ENCODE assay signal across 16 cellular contexts in the genomic region with DNA sequence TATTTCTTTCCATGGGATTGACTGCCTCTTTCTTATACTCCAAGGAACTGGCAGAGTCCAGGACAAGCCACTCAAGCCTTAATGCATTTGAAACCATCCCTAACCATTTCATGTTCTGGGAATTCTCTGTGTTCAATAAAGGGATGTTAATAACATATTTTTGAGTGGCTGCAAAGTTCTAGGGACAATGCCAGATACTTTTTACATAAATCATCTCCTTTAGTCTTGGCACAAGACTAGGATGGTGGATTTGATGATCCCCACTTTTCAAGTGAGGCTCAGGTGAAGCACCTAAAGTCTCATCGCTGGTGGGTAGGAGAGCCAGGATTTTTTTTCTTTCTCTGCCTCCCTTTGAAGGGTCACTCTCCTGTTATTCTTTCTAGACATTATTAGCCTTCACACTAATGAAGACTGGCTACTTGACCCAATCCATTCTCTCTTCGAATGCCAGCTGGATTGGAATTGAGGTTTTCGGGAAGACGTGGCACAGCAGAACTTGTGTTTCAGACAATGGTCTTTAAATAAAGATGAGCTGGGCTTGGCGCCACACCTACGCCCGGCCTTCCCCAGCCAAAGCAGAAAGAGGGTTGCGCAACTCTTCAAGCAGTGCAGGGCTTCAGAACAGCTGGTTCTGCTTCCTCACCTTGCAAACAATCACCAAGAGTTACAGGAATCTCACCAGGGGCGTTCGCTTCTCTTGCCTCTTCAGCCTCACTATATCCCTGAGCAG.
DNase-seq lines count a peak whose midpoint lies in the region; ATAC-seq and TF ChIP-seq lines count a peak whose summit lies in the region.
"Had no signal": no experiment of that assay in that cellular context is flagged by ENCODE, and none has a peak within 500 bp of the region (broad histone marks: within the 10 kb centered on the region; RNA-seq: fewer than 3 reads in every experiment).

No MANE protein-coding gene starts in this region.

- intact Hi-C loops in body of pancreas (cut with DNase I): no loop called here

- no peaks in the 10 kb centered on the region for H3K36me3 ChIP-seq in MG63
- H3K36me3 ChIP-seq in neural progenitor cell: no peaks in the 10 kb centered on the region
- H3K36me3 ChIP-seq in body of pancreas (replicated peaks in 1 of 2; ENCODE audit: insufficient read depth in 1 of 2, low read depth in 2 of 2): no peaks in the 10 kb centered on the region
- H3K36me3 ChIP-seq: brain microvascular endothelial cell had no signal

- no peak overlapping the region for H3K27ac Mint-ChIP-seq in neural progenitor cell
- H3K27ac Mint-ChIP-seq: activated T-helper 17 cell treated with anti-CD3 and anti-CD28 coated beads, Interleukin-2, amount 50 U/mL, for 72 hours; B cell; stimulated activated memory B cell treated with anti-CD40 and anti-IgM and Interleukin-4, amounts not matched to agents 10 μg/mL and 1 μg/mL and 100 μg/mL, for 72 hours had no signal

- no peak overlapping the region for H3K9ac ChIP-seq in neural progenitor cell
- H3K9ac ChIP-seq: parathyroid adenoma had no signal

- peaks cover 5% of the 10 kb centered on the region for H3K4me1 Mint-ChIP-seq in neural progenitor cell
- H3K4me1 Mint-ChIP-seq: activated T-helper 17 cell treated with anti-CD3 and anti-CD28 coated beads, Interleukin-2, amount 50 U/mL, for 72 hours; B cell; stimulated activated memory B cell treated with anti-CD40 and anti-IgM and Interleukin-4, amounts not matched to agents 10 μg/mL and 1 μg/mL and 100 μg/mL, for 72 hours had no signal

- no peaks in the 10 kb centered on the region for H3K79me2 ChIP-seq in neural progenitor cell (ENCODE audit: low read depth)
- H3K79me2 ChIP-seq: parathyroid adenoma had no signal

- no peaks in the 10 kb centered on the region for H3K9me3 Mint-ChIP-seq in neural progenitor cell

- no peak for TF ChIP-seq POLR2A in body of pancreas (IDR thresholded peaks at IDR 0.05)

- no peak overlapping the region for H3K4me3 Mint-ChIP-seq in neural progenitor cell
- H3K4me3 Mint-ChIP-seq: activated T-helper 17 cell treated with anti-CD3 and anti-CD28 coated beads, Interleukin-2, amount 50 U/mL, for 72 hours; B cell; stimulated activated memory B cell treated with anti-CD40 and anti-IgM and Interleukin-4, amounts not matched to agents 10 μg/mL and 1 μg/mL and 100 μg/mL, for 72 hours had no signal

- WGBS in body of pancreas, 2 donors: 78 to 86% methylated on average over 10 of the region's 10 CpGs

- no peaks in the 10 kb centered on the region for H3K36me3 Mint-ChIP-seq in neural progenitor cell
- H3K36me3 Mint-ChIP-seq: stimulated activated memory B cell treated with anti-CD40 and anti-IgM and Interleukin-4, amounts not matched to agents 10 μg/mL and 1 μg/mL and 100 μg/mL, for 72 hours had no signal

- H3K4me3 ChIP-seq in MG63 (no peak overlapping the region), cardiac fibroblast (replicated peaks in 1 of 2; ENCODE audit: low read depth in 2 of 2, low read length in 2 of 2) (no peak overlapping the region), neural progenitor cell (no peak overlapping the region), body of pancreas (no peak overlapping the region)

- H3K9me3 ChIP-seq in MG63 (peaks cover under 1% of the 10 kb centered on the region; the same call in 1 of the 2 replicates), neural progenitor cell (ENCODE audit: low read depth) (no peaks in the 10 kb centered on the region), body of pancreas (no peaks in the 10 kb centered on the region)

- no peaks in the 10 kb centered on the region for H3K27me3 Mint-ChIP-seq in neural progenitor cell (ENCODE audit: insufficient read depth, low read depth)
- H3K27me3 Mint-ChIP-seq: activated T-helper 17 cell treated with anti-CD3 and anti-CD28 coated beads, Interleukin-2, amount 50 U/mL, for 72 hours; stimulated activated memory B cell treated with anti-CD40 and anti-IgM and Interleukin-4, amounts not matched to agents 10 μg/mL and 1 μg/mL and 100 μg/mL, for 72 hours had no signal

- H3K27me3 ChIP-seq in MG63 (no peaks in the 10 kb centered on the region), neural progenitor cell (no peaks in the 10 kb centered on the region), body of pancreas (no peaks in the 10 kb centered on the region)
- H3K27me3 ChIP-seq: brain microvascular endothelial cell had no signal

- H3K4me1 ChIP-seq in neural progenitor cell: peaks cover 10% of the 10 kb centered on the region
- no peaks in the 10 kb centered on the region for H3K4me1 ChIP-seq in body of pancreas

- no peaks in the 10 kb centered on the region for H3F3A ChIP-seq in neural progenitor cell (ENCODE audit: low read depth)

- no peaks in the 10 kb centered on the region for H4K20me1 ChIP-seq in neural progenitor cell (ENCODE audit: low read depth)

- ATAC-seq in HG03342 (IDR thresholded peaks at IDR 0.05; ENCODE audit: unreplicated experiment) (no peak), body of pancreas (no peak)
- ATAC-seq: activated T-helper 17 cell treated with anti-CD3 and anti-CD28 coated beads, Interleukin-2, amount 50 U/mL, for 72 hours; stimulated activated memory B cell treated with anti-CD40 and anti-IgM and Interleukin-4, amounts not matched to agents 10 μg/mL and 1 μg/mL and 100 μg/mL, for 72 hours had no signal

- no peak overlapping the region for H2AFZ ChIP-seq in neural progenitor cell (replicated peaks)
- H2AFZ ChIP-seq: parathyroid adenoma had no signal

- H3K4me2 ChIP-seq in neural progenitor cell: no peak overlapping the region

- DNase-seq in AG08395 (ENCODE audit: low spot score) (peak; percentile 44), MG63 (peak; percentile 36), cardiac fibroblast (ENCODE audit: low read depth in 2 of 2) (peak; percentile 63 to 69), myocyte (ENCODE audit: low read depth) (peak; percentile 72), GF-D8 (lab: John Stamatoyannopoulos, UW) (no peak), neural progenitor cell (ENCODE audit: low spot score) (no peak), body of pancreas (no peak)
- DNase-seq: activated CD4-positive, alpha-beta T cell treated with anti-CD3 and anti-CD28 coated beads, Interleukin-2, amount 50 U/mL, for 4 hours; brain microvascular endothelial cell; NCI-H1694; OCI-M1 had no signal

- TF ChIP-seq CTCF in cardiac fibroblast (IDR thresholded peaks at IDR 0.05; ENCODE audit: low read depth, low read length) (no peak), neural progenitor cell (IDR thresholded peaks at IDR 0.05) (no peak), body of pancreas (IDR thresholded peaks at IDR 0.05) (no peak)

- no peak overlapping the region for H3K27ac ChIP-seq in neural progenitor cell
- H3K27ac ChIP-seq in body of pancreas: no peak overlapping the region
- H3K27ac ChIP-seq: brain microvascular endothelial cell, parathyroid adenoma had no signal

Comparison
In these comparisons a context has a peak if more than half of its experiments do, and no peak if none do; other contexts are left out.
1. DNase-seq: peak in AG08395 (single experiment), MG63 (single experiment), cardiac fibroblast (2 of 2) and myocyte (single experiment); none in GF-D8 (single experiment), neural progenitor cell (single experiment) and body of pancreas (0 of 4).